Comparison of ENCODE assay signal across 17 cellular contexts in genomic region chr15:33941279-33942063, GRCh38. TPM values are rescaled to one million over a fixed set of nuclear protein-coding genes. Genes with fewer than 3 reads are reported as not detected.
A peak's percentile ranks its signal among the peaks of the same experiment; 100 is the strongest.
DNase-seq lines count a peak whose midpoint lies in the region; ATAC-seq, FAIRE-seq and TF ChIP-seq lines count a peak whose summit lies in the region.
"Had no signal": no experiment of that assay in that cellular context is flagged by ENCODE, and none has a peak within 500 bp of the region (broad histone marks: within the 10 kb centered on the region; RNA-seq: fewer than 3 reads in every experiment).

No MANE protein-coding gene starts in this region.

- no peaks in the 10 kb centered on the region for H3K9me3 Mint-ChIP-seq in activated CD4-positive, alpha-beta T cell treated with anti-CD3 and anti-CD28 coated beads, Interleukin-2, amount 10 ng/mL, durations not matched to agents 24 days and 14 days
- H3K9me3 Mint-ChIP-seq: activated T-cell treated with anti-CD3 and anti-CD28 coated beads, Interleukin-2, amount 50 U/mL, for 4 hours; T-cell had no signal

- intact Hi-C loops in pancreas (cut with DNase I) (no loop called here), colonic mucosa (cut with DNase I) (no loop called here)
- intact Hi-C loops in activated CD4-positive, alpha-beta T cell treated with anti-CD3 and anti-CD28 coated beads, Interleukin-2, amount 10 ng/mL, durations not matched to agents 24 days and 14 days (cut with micrococcal nuclease): no loop called here

- H3K36me3 Mint-ChIP-seq in activated CD4-positive, alpha-beta T cell treated with anti-CD3 and anti-CD28 coated beads, Interleukin-2, amount 10 ng/mL, durations not matched to agents 24 days and 14 days (ENCODE audit: low read depth): no peaks in the 10 kb centered on the region

- no peaks in the 10 kb centered on the region for H3K36me3 ChIP-seq in pancreas
- no peaks in the 10 kb centered on the region for H3K36me3 ChIP-seq in colonic mucosa
- no peaks in the 10 kb centered on the region for H3K36me3 ChIP-seq in HAP-1 (replicated peaks)
- H3K36me3 ChIP-seq: tibial artery had no signal

- H3K4me1 Mint-ChIP-seq in activated CD4-positive, alpha-beta T cell treated with anti-CD3 and anti-CD28 coated beads, Interleukin-2, amount 10 ng/mL, durations not matched to agents 24 days and 14 days: no peaks in the 10 kb centered on the region

- TF ChIP-seq CTCF in pancreas (IDR thresholded peaks at IDR 0.05): no peak
- TF ChIP-seq CTCF in colonic mucosa (IDR thresholded peaks at IDR 0.05): no peak

- no peak overlapping the region for H3K27ac ChIP-seq in pancreas
- no peak overlapping the region for H3K27ac ChIP-seq in colonic mucosa
- H3K27ac ChIP-seq: tibial artery had no signal

- peaks cover 0 to 12% (median 0%) of the 10 kb centered on the region in 3 donors for H3K4me1 ChIP-seq in pancreas
- no peaks in the 10 kb centered on the region for H3K4me1 ChIP-seq in colonic mucosa
- H3K4me1 ChIP-seq in HAP-1: peaks cover 6% of the 10 kb centered on the region
- H3K4me1 ChIP-seq: tibial artery had no signal

- DNase-seq in NCI-H1417 (lab: John Stamatoyannopoulos, UW): peak; percentile 2 to 68 (median 21)
- DNase-seq in NCI-H1417 treated with DMSO at 0.1 percent for 48 hours (lab: John Stamatoyannopoulos, UW): no peak
- DNase-seq in NCI-H748 treated with DMSO at 0.1 percent for 48 hours (lab: John Stamatoyannopoulos, UW): peak; percentile 4
- no peak for DNase-seq in pancreas
- DNase-seq in activated CD4-positive, alpha-beta T cell treated with anti-CD3 and anti-CD28 coated beads, Interleukin-2, amount 10 ng/mL, durations not matched to agents 24 days and 14 days: no peak
- DNase-seq in colonic mucosa: no peak
- no peak for DNase-seq in HAP-1 (ENCODE audit: low spot score in 2 of 2)
- DNase-seq: activated T-cell treated with anti-CD3 and anti-CD28 coated beads, Interleukin-2, amount 50 U/mL, for 4 hours; amygdala; CD4-positive, alpha-beta memory T cell; stimulated activated CD4-positive, alpha-beta T cell treated with anti-CD3 and anti-CD28 coated beads, Interleukin-12 subunit alpha, Interleukin-12 subunit beta, amount 100 ng/mL, for 4 hours; T-cell; tibial artery had no signal

- 54 to 62% methylated on average over 4 of the region's 4 CpGs for WGBS in pancreas, 2 donors

- no peak overlapping the region for H3K27ac Mint-ChIP-seq in activated CD4-positive, alpha-beta T cell treated with anti-CD3 and anti-CD28 coated beads, Interleukin-2, amount 10 ng/mL, durations not matched to agents 24 days and 14 days
- H3K27ac Mint-ChIP-seq: T-cell had no signal

- H3K4me3 ChIP-seq in pancreas: no peak overlapping the region
- H3K4me3 ChIP-seq in colonic mucosa: no peak overlapping the region
- no peak overlapping the region for H3K4me3 ChIP-seq in HAP-1
- H3K4me3 ChIP-seq: tibial artery had no signal

- no peak overlapping the region for H3K9ac ChIP-seq in colonic mucosa (ENCODE audit: low read depth in 2 of 2, low read length in 2 of 2)

- H3K27me3 ChIP-seq in pancreas (no peaks in the 10 kb centered on the region), colonic mucosa (no peaks in the 10 kb centered on the region), HAP-1 (ENCODE audit: low read depth) (no peaks in the 10 kb centered on the region)
- H3K27me3 ChIP-seq: tibial artery had no signal

- ATAC-seq in HG03135 (IDR thresholded peaks at IDR 0.05; ENCODE audit: unreplicated experiment) (peak; percentile 66), pancreas (peak in 2 of 4 donors; percentile 68 to 78)
- ATAC-seq: activated T-cell treated with anti-CD3 and anti-CD28 coated beads, Interleukin-2, amount 50 U/mL, for 4 hours; Panc1; T-cell had no signal

- H3K27me3 Mint-ChIP-seq in activated CD4-positive, alpha-beta T cell treated with anti-CD3 and anti-CD28 coated beads, Interleukin-2, amount 10 ng/mL, durations not matched to agents 24 days and 14 days: no peaks in the 10 kb centered on the region
- H3K27me3 Mint-ChIP-seq: CD4-positive, alpha-beta memory T cell; T-cell had no signal

- H3K9me3 ChIP-seq in pancreas: no peaks in the 10 kb centered on the region
- no peaks in the 10 kb centered on the region for H3K9me3 ChIP-seq in colonic mucosa
- no peaks in the 10 kb centered on the region for H3K9me3 ChIP-seq in HAP-1
- H3K9me3 ChIP-seq: tibial artery had no signal

- peak; percentile 81 for FAIRE-seq in pancreas (lab: Jason Lieb, UNC)
- FAIRE-seq: A204.1 had no signal

- H3K4me3 Mint-ChIP-seq in activated CD4-positive, alpha-beta T cell treated with anti-CD3 and anti-CD28 coated beads, Interleukin-2, amount 10 ng/mL, durations not matched to agents 24 days and 14 days: no peak overlapping the region
- H3K4me3 Mint-ChIP-seq: activated T-cell treated with anti-CD3 and anti-CD28 coated beads, Interleukin-2, amount 50 U/mL, for 4 hours; CD4-positive, alpha-beta memory T cell; T-cell had no signal

- in situ Hi-C loops in HAP-1 (cut with MboI; ENCODE audit: low sequenced_read_pairs): no loop called here

RNA-seq across cellular contexts. Expression of gene CHRM5, which starts 26.8 kb away (rescaled TPM):
- not detected for total RNA-seq in pancreas
- not detected for polyA plus RNA-seq in pancreas
- not detected in 2 replicates for total RNA-seq in activated CD4-positive, alpha-beta T cell treated with anti-CD3 and anti-CD28 coated beads, Interleukin-2, amount 10 ng/mL, durations not matched to agents 24 days and 14 days
- total RNA-seq in colonic mucosa: not detected
- total RNA-seq: CD4-positive, alpha-beta memory T cell; H4; T-cell had no signal

Comparison
In these comparisons a context has a peak if more than half of its experiments do, and no peak if none do; other contexts are left out.
1. DNase-seq: peak in NCI-H1417 (3 of 3) and NCI-H748 treated with DMSO at 0.1 percent for 48 hours (single experiment); none in NCI-H1417 treated with DMSO at 0.1 percent for 48 hours (single experiment), pancreas (0 of 6), activated CD4-positive, alpha-beta T cell treated with anti-CD3 and anti-CD28 coated beads, Interleukin-2, amount 10 ng/mL, durations not matched to agents 24 days and 14 days (single experiment), colonic mucosa (single experiment) and HAP-1 (0 of 2).